In genomic region chr16:638034-638543, GRCh38 we compare ENCODE assay signal across 1 cellular context.
TF ChIP-seq lines count a peak whose summit lies in the region.

No MANE protein-coding gene starts in this region.

TF ChIP-seq in HCT116, 20 proteins besides CTCF, POLR2A, EP300 and RAD21 (continued from another document):
- TF ChIP-seq, protein P1, sequence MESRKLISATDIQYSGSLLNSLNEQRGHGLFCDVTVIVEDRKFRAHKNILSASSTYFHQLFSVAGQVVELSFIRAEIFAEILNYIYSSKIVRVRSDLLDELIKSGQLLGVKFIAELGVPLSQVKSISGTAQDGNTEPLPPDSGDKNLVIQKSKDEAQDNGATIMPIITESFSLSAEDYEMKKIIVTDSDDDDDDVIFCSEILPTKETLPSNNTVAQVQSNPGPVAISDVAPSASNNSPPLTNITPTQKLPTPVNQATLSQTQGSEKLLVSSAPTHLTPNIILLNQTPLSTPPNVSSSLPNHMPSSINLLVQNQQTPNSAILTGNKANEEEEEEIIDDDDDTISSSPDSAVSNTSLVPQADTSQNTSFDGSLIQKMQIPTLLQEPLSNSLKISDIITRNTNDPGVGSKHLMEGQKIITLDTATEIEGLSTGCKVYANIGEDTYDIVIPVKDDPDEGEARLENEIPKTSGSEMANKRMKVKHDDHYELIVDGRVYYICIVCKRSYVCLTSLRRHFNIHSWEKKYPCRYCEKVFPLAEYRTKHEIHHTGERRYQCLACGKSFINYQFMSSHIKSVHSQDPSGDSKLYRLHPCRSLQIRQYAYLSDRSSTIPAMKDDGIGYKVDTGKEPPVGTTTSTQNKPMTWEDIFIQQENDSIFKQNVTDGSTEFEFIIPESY (IDR thresholded peaks at IDR 0.05; ENCODE audit: extremely low read depth, insufficient replicate concordance, low read length): no peak
- TF ChIP-seq FOSL1 (IDR thresholded peaks at IDR 0.05; ENCODE audit: low read depth) (no peak), EZH2phosphoT487 (IDR thresholded peaks at IDR 0.05; ENCODE audit: borderline replicate concordance) (no peak), POLR2AphosphoS5 (IDR thresholded peaks at IDR 0.05; ENCODE audit: low read depth, low read length) (no peak), YY1 (IDR thresholded peaks at IDR 0.05; ENCODE audit: extremely low read depth, insufficient replicate concordance, low read depth, low read length) (no peak)
